8 cellular contexts compared by ENCODE assay signal in the genomic region with DNA sequence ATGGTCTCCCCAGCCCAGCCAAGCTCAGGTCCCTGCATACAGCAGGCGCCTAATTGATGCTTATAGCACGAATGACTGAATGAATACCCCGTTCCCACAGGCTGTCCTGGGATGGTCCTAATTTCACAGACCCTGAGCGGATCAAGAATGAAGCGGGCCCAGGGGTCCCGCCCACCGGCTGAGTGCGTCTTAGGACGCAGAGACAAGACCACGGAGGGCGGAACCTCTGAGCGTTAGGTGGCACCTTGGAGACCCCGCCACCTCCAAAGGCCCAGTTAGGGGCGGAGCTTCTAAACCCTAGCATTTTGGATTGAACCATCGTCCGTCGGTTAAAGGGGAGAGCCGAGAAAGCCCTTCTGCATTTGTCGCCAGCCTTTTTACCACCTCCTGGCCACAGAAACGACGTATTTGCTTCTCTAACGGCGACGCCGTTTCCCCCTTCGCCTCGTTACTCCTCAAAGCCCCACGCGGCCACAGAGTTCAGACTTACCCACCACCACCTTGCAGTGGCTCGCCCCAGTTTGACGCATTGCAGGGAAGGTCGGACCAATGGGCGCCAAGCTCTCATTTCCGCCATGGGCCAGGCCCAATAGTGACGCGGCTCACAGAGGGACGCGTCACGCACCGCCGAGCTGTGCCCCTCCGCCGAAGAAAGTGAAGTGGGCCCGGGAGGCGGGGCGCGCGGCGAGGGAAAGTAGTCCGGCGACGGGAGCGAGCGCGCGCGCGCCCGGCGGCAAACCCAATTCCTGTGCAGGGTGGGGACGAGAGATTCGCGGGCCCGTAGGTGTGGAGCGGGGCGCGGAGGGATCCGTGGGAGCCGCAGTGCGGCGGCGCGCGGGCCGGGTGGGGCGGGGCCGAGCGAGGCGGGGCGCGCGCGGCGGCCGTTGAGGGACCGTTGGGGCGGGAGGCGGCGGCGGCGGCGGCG.
A peak's percentile ranks its signal among the peaks of the same experiment; 100 is the strongest.
DNase-seq lines count a peak whose midpoint lies in the region; ATAC-seq and TF ChIP-seq lines count a peak whose summit lies in the region.

No MANE protein-coding gene starts in this region.

- DNase-seq in AML-193 (lab: John Stamatoyannopoulos, UW) (peak; percentile 89 to 92), NCI-H446 (lab: John Stamatoyannopoulos, UW) (peak; percentile 97 to 98), choroid plexus epithelial cell (ENCODE audit: low read depth) (peak; percentile 99), kidney glomerular epithelial cell (lab: John Stamatoyannopoulos, UW) (peak; percentile 89)
- peak; percentile 95 to 97 for DNase-seq in activated CD4-positive, alpha-beta T cell treated with anti-CD3 and anti-CD28 coated beads for 24 hours (ENCODE audit: low read depth in 2 of 2)
- DNase-seq in stimulated activated CD4-positive, alpha-beta T cell treated with anti-CD3 and anti-CD28 coated beads, Interleukin-15, amount 100 ng/mL, for 48 hours (ENCODE audit: low read depth in 2 of 2): peak; percentile 95 to 97

- TF ChIP-seq CTCF in choroid plexus epithelial cell (conservative IDR thresholded peaks at IDR 0.05; ENCODE audit: low read depth, low read length): no peak

- H3K4me3 ChIP-seq in choroid plexus epithelial cell (ENCODE audit: low read depth, low read length): peak overlapping the region; percentile 96

- ATAC-seq in GM19043 (IDR thresholded peaks at IDR 0.05; ENCODE audit: low read depth, unreplicated experiment) (peak; percentile 65), HG03354 (IDR thresholded peaks at IDR 0.05; ENCODE audit: poor library complexity, severe bottlenecking, unreplicated experiment) (peak; percentile 79)

Comparison
In these comparisons a context has a peak if more than half of its experiments do, and no peak if none do; other contexts are left out.
1. Peak in every context shown above with its lines: DNase-seq, ATAC-seq and H3K4me3 ChIP-seq.